In genomic region chr2:217950401-217950871, GRCh38 we compare ENCODE assay signal across 21 cellular contexts. TPM values are rescaled to one million over a fixed set of nuclear protein-coding genes. Genes with fewer than 3 reads are reported as not detected.
DNase-seq lines count a peak whose midpoint lies in the region; ATAC-seq, FAIRE-seq and TF ChIP-seq lines count a peak whose summit lies in the region.
"Had no signal": no experiment of that assay in that cellular context is flagged by ENCODE, and none has a peak within 500 bp of the region (broad histone marks: within the 10 kb centered on the region; RNA-seq: fewer than 3 reads in every experiment).

No MANE protein-coding gene starts in this region.

- DNase-seq in A549 (ENCODE audit: low read depth in 1 of 2, low spot score in 1 of 2): no peak
- DNase-seq in smooth muscle cell (lab: John Stamatoyannopoulos, UW; ENCODE audit: unreplicated experiment): no peak
- no peak for DNase-seq in activated CD4-positive, alpha-beta T cell treated with anti-CD3 and anti-CD28 coated beads, Interleukin-2, amount 10 ng/mL, durations not matched to agents 24 days and 14 days
- DNase-seq in SK-N-DZ (ENCODE audit: low spot score): no peak
- no peak for DNase-seq in stimulated activated naive CD4-positive, alpha-beta T cell (lab: John Stamatoyannopoulos, UW)
- no peak for DNase-seq in osteoblast (ENCODE audit: insufficient read length, low spot score, missing footprints)
- DNase-seq: ACHN; activated CD4-positive, alpha-beta T cell treated with anti-CD3 and anti-CD28 coated beads for 4 hours; activated T-cell treated with anti-CD3 and anti-CD28 coated beads for 4 hours; CD8-positive, alpha-beta memory T cell; left lung; naive thymus-derived CD8-positive, alpha-beta T cell; NCI-H2081; NCI-H524 treated with DMSO at 0.1 percent for 48 hours; retina; T-helper 9 cell had no signal

- H3K27me3 ChIP-seq in esophagus (ENCODE audit: control insufficient read depth in 1 of 2, insufficient read depth in 2 of 2, low read length in 2 of 2) (no peaks in the 10 kb centered on the region), liver (ENCODE audit: control insufficient read depth in 4 of 4, insufficient read depth in 4 of 4, low read length in 3 of 4) (no peaks in the 10 kb centered on the region), smooth muscle cell (ENCODE audit: low read depth) (no peaks in the 10 kb centered on the region), osteoblast (ENCODE audit: insufficient read depth, low read length) (no peaks in the 10 kb centered on the region)
- H3K27me3 ChIP-seq: left lung, SJSA1 had no signal

- H3K9me3 Mint-ChIP-seq in activated CD4-positive, alpha-beta T cell treated with anti-CD3 and anti-CD28 coated beads, Interleukin-2, amount 10 ng/mL, durations not matched to agents 24 days and 14 days: no peaks in the 10 kb centered on the region
- H3K9me3 Mint-ChIP-seq: activated naive CD4-positive, alpha-beta T cell treated with anti-CD3 and anti-CD28 coated beads, Interleukin-2, amount 50 U/mL, for 72 hours; CD8-positive, alpha-beta memory T cell; naive thymus-derived CD8-positive, alpha-beta T cell had no signal

- H3K9me3 ChIP-seq in A549 (no peaks in the 10 kb centered on the region), esophagus (ENCODE audit: control insufficient read depth in 2 of 2, insufficient read depth in 1 of 2, low read depth in 1 of 2, low read length in 1 of 2) (no peaks in the 10 kb centered on the region), liver (ENCODE audit: control insufficient read depth in 4 of 4, low read length in 3 of 4) (no peaks in the 10 kb centered on the region), smooth muscle cell (replicated peaks; ENCODE audit: low read depth) (no peaks in the 10 kb centered on the region), osteoblast (ENCODE audit: low read depth, low read length) (no peaks in the 10 kb centered on the region)
- H3K9me3 ChIP-seq: left lung, SJSA1 had no signal

- no peak for FAIRE-seq in A549 (lab: Jason Lieb, UNC)
- FAIRE-seq: urothelium cell line had no signal

- no peaks in the 10 kb centered on the region for H3F3A ChIP-seq in smooth muscle cell (ENCODE audit: low read depth)

- H2AFZ ChIP-seq in smooth muscle cell (ENCODE audit: low read depth) (no peak overlapping the region), osteoblast (ENCODE audit: low read length) (no peak overlapping the region)

- no peak for TF ChIP-seq CTCF in A549 (IDR thresholded peaks at IDR 0.05)
- no peak for TF ChIP-seq CTCF in liver (IDR thresholded peaks at IDR 0.05; ENCODE audit: low read depth, low read length, missing input control)
- no peak for TF ChIP-seq CTCF in smooth muscle cell (IDR thresholded peaks at IDR 0.05; ENCODE audit: borderline replicate concordance, insufficient read depth, poor library complexity, severe bottlenecking)
- no peak for TF ChIP-seq CTCF in osteoblast (IDR thresholded peaks at IDR 0.05; ENCODE audit: extremely low read depth, low read depth, low read length)

- H3K4me3 ChIP-seq in A549: no peak overlapping the region
- no peak overlapping the region for H3K4me3 ChIP-seq in esophagus (ENCODE audit: low read depth in 1 of 2, low read length in 2 of 2)
- H3K4me3 ChIP-seq in liver (ENCODE audit: low read depth in 1 of 3, low read length in 3 of 3): no peak overlapping the region
- no peak overlapping the region for H3K4me3 ChIP-seq in smooth muscle cell
- no peak overlapping the region for H3K4me3 ChIP-seq in osteoblast (ENCODE audit: insufficient read depth, low read length)
- H3K4me3 ChIP-seq: left lung, SJSA1 had no signal

- intact Hi-C loops in activated CD4-positive, alpha-beta T cell treated with anti-CD3 and anti-CD28 coated beads, Interleukin-2, amount 10 ng/mL, durations not matched to agents 24 days and 14 days (cut with micrococcal nuclease): no loop called here

- TF ChIP-seq POLR2A in A549 (IDR thresholded peaks at IDR 0.05; ENCODE audit: low read length): no peak

- peak in 1 of 2 experiments; percentile 18; a peak in 2 of 6 replicates for ATAC-seq in A549
- ATAC-seq: activated naive CD4-positive, alpha-beta T cell treated with anti-CD3 and anti-CD28 coated beads, Interleukin-2, amount 50 U/mL, for 72 hours; left lung; naive thymus-derived CD8-positive, alpha-beta T cell had no signal

- 85% methylated on average over 9 of the region's 10 CpGs for WGBS in A549 (ENCODE audit: missing lambda C conversion rate)
- WGBS in esophagus, 2 donors: 70% methylated on average over 10 of the region's 10 CpGs
- 67% methylated on average over 10 of the region's 10 CpGs for WGBS in liver
- WGBS in smooth muscle cell (ENCODE audit: low lambda C conversion rate): 95% methylated on average over 7 of the region's 10 CpGs

- peaks cover 96% of the 10 kb centered on the region for H4K20me1 ChIP-seq in smooth muscle cell (ENCODE audit: low read depth)
- H4K20me1 ChIP-seq in osteoblast (ENCODE audit: insufficient read depth, low read length): peaks cover 61% of the 10 kb centered on the region

- no peak for TF ChIP-seq EP300 in A549 (IDR thresholded peaks at IDR 0.05)

- peaks cover 93% of the 10 kb centered on the region for H3K79me2 ChIP-seq in smooth muscle cell (ENCODE audit: low read depth)
- peaks cover 4% of the 10 kb centered on the region for H3K79me2 ChIP-seq in osteoblast (ENCODE audit: insufficient read depth, low read length)

- no peak overlapping the region for H3K9ac ChIP-seq in liver (ENCODE audit: low read depth in 1 of 2, low read length in 2 of 2)
- no peak overlapping the region for H3K9ac ChIP-seq in smooth muscle cell (ENCODE audit: low read depth)

- no peak for TF ChIP-seq RAD21 in A549 (conservative IDR thresholded peaks at IDR 0.05 in 1 of 2, IDR thresholded peaks at IDR 0.05 in 1 of 2)
- peak in 1 of 2 donors; percentile 18 for TF ChIP-seq RAD21 in liver (IDR thresholded peaks at IDR 0.05)

- H3K27ac Mint-ChIP-seq in activated CD4-positive, alpha-beta T cell treated with anti-CD3 and anti-CD28 coated beads, Interleukin-2, amount 10 ng/mL, durations not matched to agents 24 days and 14 days: no peak overlapping the region
- H3K27ac Mint-ChIP-seq: activated naive CD4-positive, alpha-beta T cell treated with anti-CD3 and anti-CD28 coated beads, Interleukin-2, amount 50 U/mL, for 72 hours; CD8-positive, alpha-beta memory T cell had no signal

- no peaks in the 10 kb centered on the region for H3K36me3 Mint-ChIP-seq in activated CD4-positive, alpha-beta T cell treated with anti-CD3 and anti-CD28 coated beads, Interleukin-2, amount 10 ng/mL, durations not matched to agents 24 days and 14 days (ENCODE audit: low read depth)
- H3K36me3 Mint-ChIP-seq: activated naive CD4-positive, alpha-beta T cell treated with anti-CD3 and anti-CD28 coated beads, Interleukin-2, amount 50 U/mL, for 72 hours; CD8-positive, alpha-beta memory T cell; naive thymus-derived CD8-positive, alpha-beta T cell had no signal

- H3K27ac ChIP-seq in A549 (peak overlapping the region in 1 of 2 experiments; percentile 18; a peak in 3 of 6 replicates), esophagus (ENCODE audit: low read depth in 2 of 2, low read length in 1 of 2) (peak overlapping the region; percentile 40 to 83), liver (ENCODE audit: low read depth in 1 of 2, low read length in 2 of 2) (no peak overlapping the region), smooth muscle cell (ENCODE audit: low read depth) (no peak overlapping the region), osteoblast (ENCODE audit: low read depth, low read length) (no peak overlapping the region)
- H3K27ac ChIP-seq: SJSA1 had no signal

- H3K4me2 ChIP-seq in A549: 0 out of 3 replicates have a peak overlapping the region, but pooled peaks have one; percentile 10
- H3K4me2 ChIP-seq in smooth muscle cell: peak overlapping the region; percentile 10
- no peak overlapping the region for H3K4me2 ChIP-seq in osteoblast (ENCODE audit: insufficient read depth, low read length)

- no peaks in the 10 kb centered on the region for H3K36me3 ChIP-seq in esophagus (ENCODE audit: control insufficient read depth in 2 of 2, insufficient read depth in 2 of 2, low read length in 1 of 2)
- no peaks in the 10 kb centered on the region for H3K36me3 ChIP-seq in liver (ENCODE audit: control insufficient read depth in 4 of 4, insufficient read depth in 3 of 4, low read depth in 1 of 4, low read length in 3 of 4)
- H3K36me3 ChIP-seq in smooth muscle cell (ENCODE audit: low read depth): no peaks in the 10 kb centered on the region
- H3K36me3 ChIP-seq in osteoblast (ENCODE audit: insufficient read depth, low read length): no peaks in the 10 kb centered on the region
- H3K36me3 ChIP-seq: left lung, SJSA1 had no signal

- CTCF ChIA-PET in A549 (lab: Yijun Ruan, JAX): interaction anchor here (1.1 to 2.1 kb wide), 5 partner anchors 12 to 161 kb away, joined by 3 to 10 read pairs (median 3); no protein-coding TSS in a partner anchor

- H3K4me3 Mint-ChIP-seq in activated CD4-positive, alpha-beta T cell treated with anti-CD3 and anti-CD28 coated beads, Interleukin-2, amount 10 ng/mL, durations not matched to agents 24 days and 14 days: no peak overlapping the region
- H3K4me3 Mint-ChIP-seq: CD8-positive, alpha-beta memory T cell; naive thymus-derived CD8-positive, alpha-beta T cell had no signal

- POLR2A ChIA-PET in A549 (lab: Yijun Ruan, JAX): no interaction called here

- H3K4me1 Mint-ChIP-seq in activated CD4-positive, alpha-beta T cell treated with anti-CD3 and anti-CD28 coated beads, Interleukin-2, amount 10 ng/mL, durations not matched to agents 24 days and 14 days: no peaks in the 10 kb centered on the region
- H3K4me1 Mint-ChIP-seq: CD8-positive, alpha-beta memory T cell; naive thymus-derived CD8-positive, alpha-beta T cell had no signal

- H3K4me1 ChIP-seq in A549 (peaks cover 17% of the 10 kb centered on the region), esophagus (ENCODE audit: control insufficient read depth in 2 of 2, insufficient read depth in 2 of 2, low read length in 1 of 2) (peaks cover 16 to 28% of the 10 kb centered on the region in 2 donors), liver (ENCODE audit: control insufficient read depth in 4 of 4, insufficient read depth in 4 of 4, low read length in 3 of 4) (peaks cover 5 to 16% (median 12%) of the 10 kb centered on the region in 4 donors), smooth muscle cell (ENCODE audit: low read depth) (peaks cover 12% of the 10 kb centered on the region), osteoblast (ENCODE audit: insufficient read depth, low read length) (peaks cover 8% of the 10 kb centered on the region)
- H3K4me1 ChIP-seq: SJSA1 had no signal

- H3K27me3 Mint-ChIP-seq in activated CD4-positive, alpha-beta T cell treated with anti-CD3 and anti-CD28 coated beads, Interleukin-2, amount 10 ng/mL, durations not matched to agents 24 days and 14 days: peaks cover 4% of the 10 kb centered on the region

RNA-seq across cellular contexts. Expression of gene TNS1, which starts 52.4 kb away (rescaled TPM):
- polyA plus RNA-seq in A549 (2011; rRNA removed): 4.9 and 9.5 TPM in 2 replicates
- polyA plus RNA-seq in A549 (2012; cell fraction: cytosol; rRNA removed): 1.6 and 2.9 TPM in 2 replicates
- 7.3 and 9.9 TPM in 2 replicates for polyA plus RNA-seq in A549 (2012; cell fraction: nucleus; rRNA removed)
- polyA plus RNA-seq in A549 (2017; fragmentation: RNase III; extraction: RNeasy Plus Mini Kit Qiagen cat#74134 plus additional on column Dnase treatment): 7.7 to 11.4 TPM (median 10.6 TPM) in 3 replicates
- polyA minus RNA-seq in A549 (2011; rRNA and poly(A)+ RNA removed): 27.8 and 32.4 TPM in 2 replicates
- polyA plus RNA-seq in esophagus: 10 to 100 TPM; 28.3 to 39.0 TPM
- total RNA-seq in liver: 100 to 1,000 TPM in 1 of 2 donors, 10 to 100 TPM in 1; 91.6 to 128 TPM
- polyA plus RNA-seq in liver: 10 to 100 TPM; 16.3 to 23.0 TPM
- 61.5 and 67.7 TPM in 2 replicates for total RNA-seq in smooth muscle cell
- polyA plus RNA-seq in smooth muscle cell: 45.0 and 52.3 TPM in 2 replicates
- 0.70 and 1.3 TPM in 2 replicates for total RNA-seq in activated CD4-positive, alpha-beta T cell treated with anti-CD3 and anti-CD28 coated beads, Interleukin-2, amount 10 ng/mL, durations not matched to agents 24 days and 14 days
- polyA plus RNA-seq in SK-N-DZ (2014; cell fraction: cytosol; rRNA removed): 3.5 and 3.9 TPM in 2 replicates
- 3.5 and 10.2 TPM in 2 replicates for polyA plus RNA-seq in SK-N-DZ (2014; cell fraction: nucleus; rRNA removed)
- 45.7 and 48.9 TPM in 2 replicates for total RNA-seq in osteoblast
- polyA plus RNA-seq: CD8-positive, alpha-beta memory T cell; naive thymus-derived CD8-positive, alpha-beta T cell had no signal

Comparison
In these comparisons a context has a peak if more than half of its experiments do, and no peak if none do; other contexts are left out.
1. H3K27ac ChIP-seq: peak in esophagus (2 of 2); none in liver (0 of 2), smooth muscle cell (single experiment) and osteoblast (single experiment).
2. RNA of gene TNS1, which starts 52.4 kb away (total RNA-seq): 91.6 to 128 TPM in liver, 61.5 to 67.7 TPM in smooth muscle cell and 45.7 to 48.9 TPM in osteoblast; 0.70 to 1.3 TPM in activated CD4-positive, alpha-beta T cell treated with anti-CD3 and anti-CD28 coated beads, Interleukin-2, amount 10 ng/mL, durations not matched to agents 24 days and 14 days; every median in the first group is over 10 times any median in the second.